Comparison of ENCODE assay signal across 8 cellular contexts in genomic region chrX:68209008-68209407, GRCh38.
"Had no signal": no experiment of that assay in that cellular context is flagged by ENCODE, and none has a peak within 500 bp of the region (broad histone marks: within the 10 kb centered on the region; RNA-seq: fewer than 3 reads in every experiment).

No MANE protein-coding gene starts in this region.

- H3K9me3 Mint-ChIP-seq: GM23338 had no signal

- H3K4me2 ChIP-seq: GM23338 had no signal

- FAIRE-seq: H1, H54, HepG2 had no signal

- H3K4me1 Mint-ChIP-seq: GM23338, H9, IgD-negative memory B cell had no signal

- H3K27ac ChIP-seq: HL-60 had no signal

- H2AFZ ChIP-seq: GM23338 had no signal

- ATAC-seq: GM23338, HepG2 had no signal

- H3K27ac Mint-ChIP-seq: GM23338, H9, IgD-negative memory B cell had no signal

- H3K4me3 ChIP-seq: GM23338 had no signal

- H3K4me3 Mint-ChIP-seq: GM23338, H9, IgD-negative memory B cell had no signal

- DNase-seq: H9, HCEC 1CT had no signal
